ENCODE assay signal across 1 cellular context in the genomic region with DNA sequence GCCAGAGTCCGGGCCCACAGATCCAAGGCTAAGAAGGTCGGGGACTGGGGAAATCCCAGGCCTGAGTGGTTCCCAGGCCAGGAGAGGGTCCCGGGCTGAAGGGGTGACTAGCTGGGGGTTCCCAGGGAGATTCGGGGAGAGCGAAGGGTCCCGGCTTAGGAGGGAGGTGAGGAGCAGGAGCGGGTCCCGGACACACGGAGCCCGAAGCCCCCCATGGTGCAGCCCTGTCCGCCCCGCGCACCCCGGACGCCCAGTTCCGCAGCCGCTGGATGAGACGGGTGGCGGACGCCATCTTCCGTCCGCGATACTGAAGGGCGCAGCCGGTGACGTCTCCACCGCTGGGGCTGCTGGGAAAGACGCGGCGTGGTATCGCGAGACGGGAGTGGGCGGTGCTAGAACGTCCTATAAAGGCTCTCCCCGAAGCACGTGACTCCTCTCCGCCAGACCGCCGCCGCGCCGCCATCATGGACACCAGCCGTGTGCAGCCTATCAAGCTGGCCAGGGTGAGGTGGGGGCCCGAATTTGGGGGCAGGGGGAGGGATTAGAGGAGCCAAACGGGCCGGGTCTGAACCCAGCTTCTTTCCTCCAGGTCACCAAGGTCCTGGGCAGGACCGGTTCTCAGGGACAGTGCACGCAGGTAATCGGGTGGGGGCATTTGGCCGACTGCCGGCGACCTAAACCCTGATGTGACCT.
TF ChIP-seq lines count a peak whose summit lies in the region.

A gene (minus strand): TSS at position 309 of the 693 bp plus-strand sequence. CDS start 17 bp downstream, at position 292.
A gene (plus strand): TSS at position 430 of the 693 bp plus-strand sequence. CDS start 35 bp downstream, at position 465.

TF ChIP-seq in HCT116, 20 proteins besides CTCF, POLR2A, EP300 and RAD21 (continued from another document):
- TF ChIP-seq, protein P1, sequence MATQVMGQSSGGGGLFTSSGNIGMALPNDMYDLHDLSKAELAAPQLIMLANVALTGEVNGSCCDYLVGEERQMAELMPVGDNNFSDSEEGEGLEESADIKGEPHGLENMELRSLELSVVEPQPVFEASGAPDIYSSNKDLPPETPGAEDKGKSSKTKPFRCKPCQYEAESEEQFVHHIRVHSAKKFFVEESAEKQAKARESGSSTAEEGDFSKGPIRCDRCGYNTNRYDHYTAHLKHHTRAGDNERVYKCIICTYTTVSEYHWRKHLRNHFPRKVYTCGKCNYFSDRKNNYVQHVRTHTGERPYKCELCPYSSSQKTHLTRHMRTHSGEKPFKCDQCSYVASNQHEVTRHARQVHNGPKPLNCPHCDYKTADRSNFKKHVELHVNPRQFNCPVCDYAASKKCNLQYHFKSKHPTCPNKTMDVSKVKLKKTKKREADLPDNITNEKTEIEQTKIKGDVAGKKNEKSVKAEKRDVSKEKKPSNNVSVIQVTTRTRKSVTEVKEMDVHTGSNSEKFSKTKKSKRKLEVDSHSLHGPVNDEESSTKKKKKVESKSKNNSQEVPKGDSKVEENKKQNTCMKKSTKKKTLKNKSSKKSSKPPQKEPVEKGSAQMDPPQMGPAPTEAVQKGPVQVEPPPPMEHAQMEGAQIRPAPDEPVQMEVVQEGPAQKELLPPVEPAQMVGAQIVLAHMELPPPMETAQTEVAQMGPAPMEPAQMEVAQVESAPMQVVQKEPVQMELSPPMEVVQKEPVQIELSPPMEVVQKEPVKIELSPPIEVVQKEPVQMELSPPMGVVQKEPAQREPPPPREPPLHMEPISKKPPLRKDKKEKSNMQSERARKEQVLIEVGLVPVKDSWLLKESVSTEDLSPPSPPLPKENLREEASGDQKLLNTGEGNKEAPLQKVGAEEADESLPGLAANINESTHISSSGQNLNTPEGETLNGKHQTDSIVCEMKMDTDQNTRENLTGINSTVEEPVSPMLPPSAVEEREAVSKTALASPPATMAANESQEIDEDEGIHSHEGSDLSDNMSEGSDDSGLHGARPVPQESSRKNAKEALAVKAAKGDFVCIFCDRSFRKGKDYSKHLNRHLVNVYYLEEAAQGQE (IDR thresholded peaks at IDR 0.05; ENCODE audit: low read depth): no peak
- TF ChIP-seq SRF (IDR thresholded peaks at IDR 0.05; ENCODE audit: low read depth): peak; percentile 84
- no peak for TF ChIP-seq EZH2phosphoT487 (IDR thresholded peaks at IDR 0.05; ENCODE audit: borderline replicate concordance)
- 0 out of 2 replicates have a peak, but pooled peaks have one; percentile 30 for TF ChIP-seq EGR1 (IDR thresholded peaks at IDR 0.05; ENCODE audit: low read depth)
- TF ChIP-seq CEBPB (IDR thresholded peaks at IDR 0.05; ENCODE audit: low read depth): no peak
- peak; percentile 95 for TF ChIP-seq POLR2AphosphoS5 (IDR thresholded peaks at IDR 0.05; ENCODE audit: low read depth, low read length)
- TF ChIP-seq, protein P2, sequence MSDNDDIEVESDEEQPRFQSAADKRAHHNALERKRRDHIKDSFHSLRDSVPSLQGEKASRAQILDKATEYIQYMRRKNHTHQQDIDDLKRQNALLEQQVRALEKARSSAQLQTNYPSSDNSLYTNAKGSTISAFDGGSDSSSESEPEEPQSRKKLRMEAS (IDR thresholded peaks at IDR 0.05): peak; percentile 94
- no peak for TF ChIP-seq JUND (IDR thresholded peaks at IDR 0.05)
